ENCODE assay signal across 16 cellular contexts in genomic region chr10:44779511-44779910, GRCh38.
DNase-seq lines count a peak whose midpoint lies in the region; ATAC-seq and TF ChIP-seq lines count a peak whose summit lies in the region.
"Had no signal": no experiment of that assay in that cellular context is flagged by ENCODE, and none has a peak within 500 bp of the region (broad histone marks: within the 10 kb centered on the region; RNA-seq: fewer than 3 reads in every experiment).

No MANE protein-coding gene starts in this region.

- H3K27me3 ChIP-seq in thyroid gland = no peaks in the 10 kb centered on the region
- H3K27me3 ChIP-seq: BLaER1 treated with 17β-estradiol and CSF1 and Interleukin-3, amounts not matched to agents 10 nM and 100 nM had no signal

- H3K4me3 ChIP-seq in thyroid gland (replicated peaks in 1 of 3) = no peak overlapping the region
- H3K4me3 ChIP-seq: BLaER1 treated with 17β-estradiol and CSF1 and Interleukin-3, amounts not matched to agents 10 nM and 100 nM; GM23248 had no signal

- no peaks in the 10 kb centered on the region for H3K36me3 ChIP-seq in thyroid gland
- H3K36me3 ChIP-seq: BLaER1 treated with 17β-estradiol and CSF1 and Interleukin-3, amounts not matched to agents 10 nM and 100 nM had no signal

- TF ChIP-seq CTCF in thyroid gland (IDR thresholded peaks at IDR 0.05) = no peak

- H3K27ac ChIP-seq in thyroid gland = no peak overlapping the region
- H3K27ac ChIP-seq: BLaER1 treated with 17β-estradiol and CSF1 and Interleukin-3, amounts not matched to agents 10 nM and 100 nM; GM23248 had no signal

- intact Hi-C loops in thyroid gland (cut with DNase I) = no loop called here

- 82 to 93% methylated on average over 7 of the region's 7 CpGs for WGBS in thyroid gland, 2 donors

- peak; percentile 34 for DNase-seq in G401 (ENCODE audit: low spot score)
- DNase-seq in globus pallidus (ENCODE audit: low spot score) = peak; percentile 21
- peak; percentile 8 for DNase-seq in midbrain (lab: John Stamatoyannopoulos, UW)
- DNase-seq in putamen (ENCODE audit: low spot score) = peak; percentile 6
- DNase-seq in thyroid gland = no peak
- no peak for DNase-seq in NCI-H1092 (lab: John Stamatoyannopoulos, UW)
- DNase-seq: 8988T; Calu3; CD8-positive, alpha-beta T cell; GDM1; GM23248; HCEC 1CT had no signal

- no peaks in the 10 kb centered on the region for H3K4me1 ChIP-seq in thyroid gland
- H3K4me1 ChIP-seq: BLaER1 treated with 17β-estradiol and CSF1 and Interleukin-3, amounts not matched to agents 10 nM and 100 nM had no signal

- in situ Hi-C loops in G401 (cut with HindIII; ENCODE audit: low sequenced_read_pairs) = no loop called here

- TF ChIP-seq POLR2A in thyroid gland (IDR thresholded peaks at IDR 0.05) = no peak

- no peaks in the 10 kb centered on the region for H3K9me3 ChIP-seq in thyroid gland
- H3K9me3 ChIP-seq: BLaER1 treated with 17β-estradiol and CSF1 and Interleukin-3, amounts not matched to agents 10 nM and 100 nM had no signal

- ATAC-seq in HG03571 (IDR thresholded peaks at IDR 0.05; ENCODE audit: unreplicated experiment) = no peak
- no peak for ATAC-seq in HG03469 (IDR thresholded peaks at IDR 0.05; ENCODE audit: unreplicated experiment)
- ATAC-seq: CD8-positive, alpha-beta T cell; HepG2 had no signal

Comparison
In these comparisons a context has a peak if more than half of its experiments do, and no peak if none do; other contexts are left out.
1. DNase-seq: peak in G401 (single experiment), globus pallidus (single experiment), midbrain (single experiment) and putamen (single experiment); none in thyroid gland (0 of 2) and NCI-H1092 (single experiment).